In the genomic region with DNA sequence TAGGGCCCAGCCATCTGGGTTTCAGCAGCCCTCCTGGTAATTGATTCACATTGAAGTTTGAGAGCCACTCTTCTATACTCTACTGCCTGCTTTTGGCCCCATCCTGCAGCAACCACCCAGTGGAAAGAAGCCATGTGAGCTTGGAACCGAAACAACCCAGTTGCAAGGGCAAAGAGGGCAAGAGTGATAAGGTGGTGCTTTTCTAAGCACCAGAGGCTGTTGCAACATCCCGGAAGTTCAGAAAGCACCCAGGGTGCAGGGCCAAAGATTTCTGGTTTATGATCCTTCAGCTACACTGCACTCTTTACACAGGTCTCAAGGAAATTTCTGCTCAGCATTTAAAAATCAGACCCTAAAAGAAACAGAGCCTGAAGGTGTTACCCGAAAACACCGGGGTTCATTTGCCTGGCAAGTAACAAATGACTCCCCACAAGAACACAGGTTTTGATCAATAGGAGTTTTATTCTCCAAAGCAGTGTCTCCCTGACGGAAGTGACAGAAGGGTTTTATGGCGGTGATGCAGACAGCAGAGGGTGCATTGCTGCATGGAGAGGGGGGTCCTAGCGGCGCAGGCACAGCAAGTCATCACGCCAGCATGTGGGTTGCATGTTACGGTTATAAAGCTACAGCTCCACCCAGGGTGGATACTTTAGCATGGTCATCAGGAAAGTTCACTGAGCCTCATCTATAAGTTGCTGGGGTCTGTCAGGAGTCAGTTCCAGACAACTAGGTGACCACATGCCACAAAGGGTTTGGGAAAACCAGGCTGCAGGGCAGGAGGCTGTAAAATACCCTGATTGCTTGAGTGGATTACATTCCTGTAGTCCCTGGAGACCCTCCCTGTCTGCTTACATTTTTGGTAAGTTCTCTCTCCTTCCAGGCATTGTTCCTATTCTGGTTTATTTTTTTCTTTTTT, we compare ENCODE assay signal across 14 cellular contexts. TPM values are rescaled to one million over a fixed set of nuclear protein-coding genes. Genes with fewer than 3 reads are reported as not detected.
A peak's percentile ranks its signal among the peaks of the same experiment; 100 is the strongest.
DNase-seq lines count a peak whose midpoint lies in the region; ATAC-seq and TF ChIP-seq lines count a peak whose summit lies in the region.
"Had no signal": no experiment of that assay in that cellular context is flagged by ENCODE, and none has a peak within 500 bp of the region (broad histone marks: within the 10 kb centered on the region; RNA-seq: fewer than 3 reads in every experiment).

No MANE protein-coding gene starts in this region.

- TF ChIP-seq EP300 in upper lobe of left lung (IDR thresholded peaks at IDR 0.05) = peak in 1 of 4 donors; percentile 41

- ATAC-seq in left lung (peak; percentile 88), upper lobe of left lung (ENCODE audit: low FRiP score in 2 of 2) (peak; percentile 49 to 64)

- H3K27ac ChIP-seq in adrenal gland = no peak overlapping the region
- peak overlapping the region in 1 of 2 donors; percentile 33 for H3K27ac ChIP-seq in left lung
- H3K27ac ChIP-seq in upper lobe of left lung = peak overlapping the region in 2 of 4 donors; percentile 50 to 64
- H3K27ac ChIP-seq: spleen had no signal

- intact Hi-C loops in adrenal gland (cut with DNase I) = loop anchor here in 1 of 2 donors (10.0 kb wide), 1 partner anchor 252 kb away; no protein-coding TSS in a partner anchor
- intact Hi-C loops in left lung (cut with DNase I) = loop anchor here in 1 of 2 donors (10.0 kb wide), 1 partner anchor 72 kb away; no protein-coding TSS in a partner anchor

- H3K4me1 ChIP-seq in adrenal gland (replicated peaks in 1 of 2) = peaks cover 0 to 7% of the 10 kb centered on the region in 2 donors
- H3K4me1 ChIP-seq in left lung = peaks cover 2 to 5% of the 10 kb centered on the region in 2 donors
- H3K4me1 ChIP-seq in upper lobe of left lung = peaks cover under 1 to 12% (median 7%) of the 10 kb centered on the region in 4 donors

- H3K9me3 ChIP-seq in adrenal gland (replicated peaks in 1 of 3) (no peaks in the 10 kb centered on the region), left lung (no peaks in the 10 kb centered on the region), upper lobe of left lung (no peaks in the 10 kb centered on the region)
- H3K9me3 ChIP-seq: spleen had no signal

- WGBS in adrenal gland, 4 donors = 73 to 77% (median 74%) methylated on average over 9 to 10 of the region's 10 CpGs
- 64 to 67% methylated on average over 9 to 10 of the region's 10 CpGs for WGBS in upper lobe of left lung, 2 donors

- no peaks in the 10 kb centered on the region for H3K36me3 ChIP-seq in adrenal gland (replicated peaks in 1 of 2)
- no peaks in the 10 kb centered on the region for H3K36me3 ChIP-seq in left lung
- H3K36me3 ChIP-seq in upper lobe of left lung = no peaks in the 10 kb centered on the region
- H3K36me3 ChIP-seq: spleen had no signal

- DNase-seq in SIG-M5 treated with dmso at 0.1 percent for 504 hours (lab: John Stamatoyannopoulos, UW; ENCODE audit: unreplicated experiment) (peak; percentile 54), SIG-M5 (lab: John Stamatoyannopoulos, UW) (no peak), adrenal gland (peak in 5 of 7 donors; percentile 42 to 71 (median 53)), left lung (peak in 1 of 2 donors; percentile 63), upper lobe of left lung (peak in 1 of 2 donors; percentile 81), amniotic stem cell (lab: John Stamatoyannopoulos, UW) (no peak), SW 1271 (lab: John Stamatoyannopoulos, UW) (no peak), SW480 (ENCODE audit: low spot score) (no peak)
- DNase-seq: activated CD4-positive, alpha-beta T cell treated with anti-CD3 and anti-CD28 coated beads, Interleukin-2, amount 10 ng/mL, durations not matched to agents 7 days and 5 days; foreskin fibroblast; NCI-H2081; spleen had no signal

- H3K4me3 ChIP-seq in adrenal gland = no peak overlapping the region
- no peak overlapping the region for H3K4me3 ChIP-seq in left lung
- no peak overlapping the region for H3K4me3 ChIP-seq in upper lobe of left lung
- H3K4me3 ChIP-seq: spleen had no signal

- no peak for TF ChIP-seq CTCF in adrenal gland (IDR thresholded peaks at IDR 0.05)
- no peak for TF ChIP-seq CTCF in left lung (IDR thresholded peaks at IDR 0.05)
- TF ChIP-seq CTCF in upper lobe of left lung (IDR thresholded peaks at IDR 0.05) = no peak

- H3K27me3 ChIP-seq in adrenal gland (no peaks in the 10 kb centered on the region), left lung (no peaks in the 10 kb centered on the region), upper lobe of left lung (no peaks in the 10 kb centered on the region)

- TF ChIP-seq POLR2A in adrenal gland (IDR thresholded peaks at IDR 0.05) (no peak), upper lobe of left lung (IDR thresholded peaks at IDR 0.05) (no peak)

RNA-seq across cellular contexts. Expression of a gene that starts 28.8 kb away (rescaled TPM):
- total RNA-seq in adrenal gland (10 to 100 TPM; 11.3 to 31.8 (median 18.7) TPM), left lung (10 to 100 TPM; 15.3 to 31.2 TPM), upper lobe of left lung (10 to 100 TPM in 5 of 6 donors, 1 to 10 TPM in 1; 9.3 to 28.5 (median 14.5) TPM)
- 1 to 10 TPM; 6.9 to 8.5 (median 7.2) TPM for polyA plus RNA-seq in adrenal gland
- total RNA-seq: activated CD4-positive, alpha-beta T cell treated with anti-CD3 and anti-CD28 coated beads, Interleukin-2, amount 10 ng/mL, durations not matched to agents 7 days and 5 days; temporal lobe had no signal
- polyA plus RNA-seq: IgD-negative memory B cell had no signal

RNA-seq across cellular contexts. Expression of a gene that starts 36.1 kb away (rescaled TPM):
- total RNA-seq in adrenal gland (100 to 1,000 TPM in 3 of 8 donors, 10 to 100 TPM in 5; 32.3 to 130 (median 85.6) TPM), left lung (100 to 1,000 TPM; 172 to 175 TPM), upper lobe of left lung (100 to 1,000 TPM in 5 of 6 donors, 10 to 100 TPM in 1; 60.8 to 250 (median 159) TPM)
- polyA plus RNA-seq in adrenal gland = 100 to 1,000 TPM; 239 to 367 (median 242) TPM

RNA-seq across cellular contexts. Expression of a gene that starts 36.3 kb away (rescaled TPM):
- total RNA-seq in adrenal gland (10 to 100 TPM in 6 of 8 donors, 1 to 10 TPM in 2; 2.2 to 21.2 (median 15.1) TPM), left lung (10 to 100 TPM; 11.0 TPM), upper lobe of left lung (10 to 100 TPM in 2 of 6 donors, 1 to 10 TPM in 3, not detected in 1; 3.3 to 14.7 (median 6.2) TPM)
- 10 to 100 TPM; 13.0 to 47.4 (median 25.5) TPM for polyA plus RNA-seq in adrenal gland

Comparison
In these comparisons a context has a peak if more than half of its experiments do, and no peak if none do; other contexts are left out.
1. DNase-seq: peak in SIG-M5 treated with dmso at 0.1 percent for 504 hours (single experiment) and adrenal gland (5 of 7); none in SIG-M5 (single experiment), amniotic stem cell (single experiment), SW 1271 (0 of 2) and SW480 (single experiment).